In genomic region chr9:14214065-14214684, GRCh38 we compare ENCODE assay signal across 23 cellular contexts.
DNase-seq lines count a peak whose midpoint lies in the region; ATAC-seq, FAIRE-seq and TF ChIP-seq lines count a peak whose summit lies in the region.
"Had no signal": no experiment of that assay in that cellular context is flagged by ENCODE, and none has a peak within 500 bp of the region (broad histone marks: within the 10 kb centered on the region; RNA-seq: fewer than 3 reads in every experiment).

No MANE protein-coding gene starts in this region.

- ATAC-seq in HG03442 (IDR thresholded peaks at IDR 0.05; ENCODE audit: unreplicated experiment) = no peak
- ATAC-seq: naive thymus-derived CD4-positive, alpha-beta T cell; stimulated activated naive CD8-positive, alpha-beta T cell treated with anti-CD3 and anti-CD28 coated beads, Interleukin-15, Interleukin-2, amounts not matched to agents 100 U/mL and 50 U/mL, for 24 hours had no signal

- no peaks in the 10 kb centered on the region for H4K20me1 ChIP-seq in endothelial cell of umbilical vein (replicated peaks; ENCODE audit: control insufficient read depth, extremely low read depth, insufficient read depth, low read length)

- FAIRE-seq in endothelial cell of umbilical vein (lab: Jason Lieb, UNC) = peak; percentile 66
- no peak for FAIRE-seq in GM12892 (lab: Jason Lieb, UNC)
- FAIRE-seq: colon had no signal

- H3K27me3 ChIP-seq in endothelial cell of umbilical vein (ENCODE audit: control insufficient read depth in 2 of 2, insufficient read depth in 2 of 2, low read length in 2 of 2) (no peaks in the 10 kb centered on the region), stomach (no peaks in the 10 kb centered on the region)
- H3K27me3 ChIP-seq: spleen had no signal

- TF ChIP-seq POLR2A in endothelial cell of umbilical vein (IDR thresholded peaks at IDR 0.05; ENCODE audit: low read depth, low read length) = no peak
- TF ChIP-seq POLR2A in stomach (IDR thresholded peaks at IDR 0.05) = no peak
- no peak for TF ChIP-seq POLR2A in GM12892 (IDR thresholded peaks at IDR 0.05; ENCODE audit: low read depth, low read length)

- no peaks in the 10 kb centered on the region for H3K36me3 Mint-ChIP-seq in activated naive CD4-positive, alpha-beta T cell treated with anti-CD3 and anti-CD28 coated beads for 36 hours (ENCODE audit: low read depth)
- H3K36me3 Mint-ChIP-seq: activated naive CD8-positive, alpha-beta T cell; naive thymus-derived CD4-positive, alpha-beta T cell had no signal

- DNase-seq in SKM-1 treated with dmso at 0.1 percent for 144 hours (lab: John Stamatoyannopoulos, UW; ENCODE audit: unreplicated experiment) (peak; percentile 36), SKM-1 (lab: John Stamatoyannopoulos, UW; ENCODE audit: unreplicated experiment) (no peak), UCSD-AML1 (lab: John Stamatoyannopoulos, UW; ENCODE audit: unreplicated experiment) (peak; percentile 69), endothelial cell of umbilical vein (ENCODE audit: low read depth, low spot score) (peak; percentile 65), stomach (no peak), GM12892 (ENCODE audit: insufficient read length) (no peak)
- DNase-seq in activated naive CD4-positive, alpha-beta T cell treated with anti-CD3 and anti-CD28 coated beads for 36 hours = no peak
- DNase-seq: AML-193; COR-L47; glutamatergic neuron; kidney glomerular epithelial cell; naive thymus-derived CD4-positive, alpha-beta T cell; NCI-H1105 treated with DMSO at 0.1 percent for 48 hours; NCI-H2107; NCI-H510A; retina; spleen; stimulated activated CD4-positive, alpha-beta T cell treated with anti-CD3 and anti-CD28 coated beads, Interleukin-4, amount 100 ng/mL, for 1 hour; stimulated activated naive CD8-positive, alpha-beta T cell treated with anti-CD3 and anti-CD28 coated beads, Interleukin-15, Interleukin-2, amounts not matched to agents 100 U/mL and 50 U/mL, for 24 hours; trophoblast cell had no signal

- H3K4me3 ChIP-seq in endothelial cell of umbilical vein (replicated peaks in 1 of 3; ENCODE audit: insufficient read depth in 1 of 3, low read depth in 1 of 3, low read length in 3 of 3) (no peak overlapping the region), stomach (no peak overlapping the region)
- H3K4me3 ChIP-seq: spleen had no signal

- peak overlapping the region; percentile 55 for H3K9ac ChIP-seq in endothelial cell of umbilical vein (replicated peaks; ENCODE audit: extremely low read depth, insufficient read depth, low read length)

- H3K4me3 Mint-ChIP-seq in activated naive CD4-positive, alpha-beta T cell treated with anti-CD3 and anti-CD28 coated beads for 36 hours = no peak overlapping the region
- H3K4me3 Mint-ChIP-seq: activated naive CD8-positive, alpha-beta T cell; naive thymus-derived CD4-positive, alpha-beta T cell had no signal

- TF ChIP-seq EP300 in stomach (IDR thresholded peaks at IDR 0.05) = no peak

- H3K4me2 ChIP-seq in endothelial cell of umbilical vein (ENCODE audit: insufficient read depth, low read length) = peak overlapping the region; percentile 57

- intact Hi-C loops in endothelial cell of umbilical vein (cut with micrococcal nuclease) = loop anchor here (2.0 to 5.0 kb wide), 2 partner anchors 57 to 99 kb away; no protein-coding TSS in a partner anchor
- intact Hi-C loops in stomach (cut with DNase I; ENCODE audit: low total_unique reads) = no loop called here
- intact Hi-C loops in activated naive CD4-positive, alpha-beta T cell treated with anti-CD3 and anti-CD28 coated beads for 36 hours (cut with micrococcal nuclease) = no loop called here

- peaks cover 79% of the 10 kb centered on the region for H3K79me2 ChIP-seq in endothelial cell of umbilical vein (ENCODE audit: control insufficient read depth, insufficient read depth, low read length)

- TF ChIP-seq CTCF in endothelial cell of umbilical vein (IDR thresholded peaks at IDR 0.05; ENCODE audit: extremely low read depth in 1 of 2, insufficient read depth in 1 of 2, low read depth in 1 of 2, low read length in 2 of 2) = no peak
- TF ChIP-seq CTCF in stomach (IDR thresholded peaks at IDR 0.05) = no peak

- H2AFZ ChIP-seq in endothelial cell of umbilical vein (ENCODE audit: low read depth, low read length) = no peak overlapping the region

- no peaks in the 10 kb centered on the region for H3K4me1 Mint-ChIP-seq in activated naive CD4-positive, alpha-beta T cell treated with anti-CD3 and anti-CD28 coated beads for 36 hours (ENCODE audit: low read depth)
- H3K4me1 Mint-ChIP-seq: naive thymus-derived CD4-positive, alpha-beta T cell had no signal

- no peak overlapping the region for H3K27ac Mint-ChIP-seq in activated naive CD4-positive, alpha-beta T cell treated with anti-CD3 and anti-CD28 coated beads for 36 hours
- H3K27ac Mint-ChIP-seq: activated naive CD8-positive, alpha-beta T cell; naive thymus-derived CD4-positive, alpha-beta T cell had no signal

- H3K36me3 ChIP-seq in endothelial cell of umbilical vein (ENCODE audit: control insufficient read depth in 2 of 2, extremely low read depth in 1 of 2, insufficient read depth in 2 of 2, low read length in 2 of 2) = no peaks in the 10 kb centered on the region
- H3K36me3 ChIP-seq in stomach = no peaks in the 10 kb centered on the region
- H3K36me3 ChIP-seq: spleen had no signal

- WGBS in stomach, 5 donors = 73 to 87% (median 85%) methylated on average over 3 of the region's 3 CpGs

- peaks cover 13% of the 10 kb centered on the region for H3K27me3 Mint-ChIP-seq in activated naive CD4-positive, alpha-beta T cell treated with anti-CD3 and anti-CD28 coated beads for 36 hours (ENCODE audit: low read depth)

- H3K4me1 ChIP-seq in endothelial cell of umbilical vein (ENCODE audit: control insufficient read depth, extremely low read depth, insufficient read depth, low read length) (peaks cover 85% of the 10 kb centered on the region), stomach (peaks cover 12 to 99% (median 51%) of the 10 kb centered on the region in 4 donors)
- H3K4me1 ChIP-seq: spleen had no signal

- H3K9me3 ChIP-seq in endothelial cell of umbilical vein (replicated peaks; ENCODE audit: control insufficient read depth, insufficient read depth, low read length) = no peaks in the 10 kb centered on the region
- H3K9me3 ChIP-seq in stomach = no peaks in the 10 kb centered on the region
- H3K9me3 ChIP-seq: spleen had no signal

- POLR2A ChIA-PET in endothelial cell of umbilical vein (lab: Charles Lee) = no interaction called here

- dilution Hi-C loops in endothelial cell of umbilical vein (cut with MboI; ENCODE audit: extremely low pct_ligation_motif_present, low sequenced_read_pairs) = no loop called here

- no peaks in the 10 kb centered on the region for H3K9me1 ChIP-seq in endothelial cell of umbilical vein (replicated peaks; ENCODE audit: control insufficient read depth, extremely low read depth, insufficient read depth, low read length)

- H3K27ac ChIP-seq in endothelial cell of umbilical vein (ENCODE audit: insufficient read depth, low read depth, low read length) (peak overlapping the region; percentile 48), stomach (peak overlapping the region; percentile 34 to 86 (median 62))

- no TSS peak for BruUV-seq in endothelial cell of umbilical vein (replicated peaks; lab: Mats Ljungman, UMichigan)

- CTCF ChIA-PET in endothelial cell of umbilical vein (lab: Charles Lee) = interaction anchor here (0.9 to 2.3 kb wide), 4 partner anchors 8 to 139 kb away, joined by 3 to 12 read pairs (median 6); no protein-coding TSS in a partner anchor
- CTCF ChIA-PET in activated naive CD4-positive, alpha-beta T cell treated with anti-CD3 and anti-CD28 coated beads for 36 hours (lab: Charles Lee) = no interaction called here

- no peaks in the 10 kb centered on the region for H3K9me3 Mint-ChIP-seq in activated naive CD4-positive, alpha-beta T cell treated with anti-CD3 and anti-CD28 coated beads for 36 hours

TF ChIP-seq in endothelial cell of umbilical vein, 7 proteins besides CTCF, POLR2A, EP300 and RAD21:
- TF ChIP-seq POLR2AphosphoS5 (IDR thresholded peaks at IDR 0.05; ENCODE audit: insufficient read depth, low read depth, low read length) (no peak), MAX (IDR thresholded peaks at IDR 0.05; ENCODE audit: insufficient read depth, insufficient read length) (no peak), JUN (IDR thresholded peaks at IDR 0.05; ENCODE audit: borderline replicate concordance, insufficient read depth, insufficient read length, low read depth) (no peak), EZH2 (IDR thresholded peaks at IDR 0.05; ENCODE audit: borderline replicate concordance, low read depth, low read length, severe bottlenecking) (no peak), MYC (IDR thresholded peaks at IDR 0.05; ENCODE audit: low read depth, low read length) (no peak), FOS (IDR thresholded peaks at IDR 0.05; ENCODE audit: borderline replicate concordance, insufficient read depth, low read length) (no peak), GATA2 (IDR thresholded peaks at IDR 0.05; ENCODE audit: insufficient read depth, insufficient read length, low read depth, low read length) (no peak)
TF ChIP-seq in endothelial cell of umbilical vein: peak in this region for 0.

Comparison
In these comparisons a context has a peak if more than half of its experiments do, and no peak if none do; other contexts are left out.
1. DNase-seq: peak in SKM-1 treated with dmso at 0.1 percent for 144 hours (single experiment), UCSD-AML1 (single experiment) and endothelial cell of umbilical vein (single experiment); none in SKM-1 (single experiment), stomach (single experiment), GM12892 (single experiment) and activated naive CD4-positive, alpha-beta T cell treated with anti-CD3 and anti-CD28 coated beads for 36 hours (single experiment).